Comparison of ENCODE assay signal across 1 cellular context in genomic region chr19:31962565-31962996, GRCh38.
A peak's percentile ranks its signal among the peaks of the same experiment; 100 is the strongest.
TF ChIP-seq lines count a peak whose summit lies in the region.

No MANE protein-coding gene starts in this region.

TF ChIP-seq in HepG2, 621 proteins besides CTCF, POLR2A, EP300 and RAD21 (continued from another document and continues in another):
- peak; percentile 61; the same call in 1 of the 2 replicates for TF ChIP-seq ZNF609 (CRISPR knock-in tag; IDR thresholded peaks at IDR 0.05; ENCODE audit: borderline replicate concordance)
- no peak for TF ChIP-seq ZBTB33 (CRISPR knock-in tag; IDR thresholded peaks at IDR 0.05)
- TF ChIP-seq HMG20A (CRISPR knock-in tag; IDR thresholded peaks at IDR 0.05; ENCODE audit: borderline replicate concordance): 0 out of 2 replicates have a peak, but pooled peaks have one; percentile 39
- TF ChIP-seq ZNF280B (CRISPR knock-in tag; IDR thresholded peaks at IDR 0.05; ENCODE audit: borderline replicate concordance): no peak
- TF ChIP-seq TRIM24 (CRISPR knock-in tag; IDR thresholded peaks at IDR 0.05): no peak
- TF ChIP-seq NR2F1 (CRISPR knock-in tag; IDR thresholded peaks at IDR 0.05): no peak
- TF ChIP-seq CREM (IDR thresholded peaks at IDR 0.05): peak; percentile 59
- TF ChIP-seq CREM (CRISPR knock-in tag; IDR thresholded peaks at IDR 0.05): no peak
- no peak for TF ChIP-seq MAZ (IDR thresholded peaks at IDR 0.05; ENCODE audit: borderline replicate concordance, low read depth, low read length)
- no peak for TF ChIP-seq MAZ (CRISPR knock-in tag; IDR thresholded peaks at IDR 0.05; ENCODE audit: low read depth)
- no peak for TF ChIP-seq ZBTB46 (CRISPR knock-in tag; IDR thresholded peaks at IDR 0.05; ENCODE audit: borderline replicate concordance)
- no peak for TF ChIP-seq HNF1A (IDR thresholded peaks at IDR 0.05; ENCODE audit: low read depth)
- peak; percentile 39; the same call in 1 of the 2 replicates for TF ChIP-seq HNF1A (CRISPR knock-in tag; IDR thresholded peaks at IDR 0.05; ENCODE audit: borderline replicate concordance)
- TF ChIP-seq KDM4B (CRISPR knock-in tag; IDR thresholded peaks at IDR 0.05): no peak
- TF ChIP-seq ISL2 (CRISPR knock-in tag; IDR thresholded peaks at IDR 0.05): 0 out of 2 replicates have a peak, but pooled peaks have one; percentile 32
- no peak for TF ChIP-seq ZNF619 (CRISPR knock-in tag; IDR thresholded peaks at IDR 0.05)
- TF ChIP-seq FOXP1 (IDR thresholded peaks at IDR 0.05): no peak
- TF ChIP-seq FOXP1 (CRISPR knock-in tag; IDR thresholded peaks at IDR 0.05): 0 out of 2 replicates have a peak, but pooled peaks have one; percentile 5
- TF ChIP-seq MBD4 (IDR thresholded peaks at IDR 0.05; ENCODE audit: borderline replicate concordance, low read length): no peak
- TF ChIP-seq POGZ (CRISPR knock-in tag; IDR thresholded peaks at IDR 0.05): 0 out of 2 replicates have a peak, but pooled peaks have one; percentile 20
- no peak for TF ChIP-seq ZNF282 (IDR thresholded peaks at IDR 0.05; ENCODE audit: partially characterized antibody)
- TF ChIP-seq REL (CRISPR knock-in tag; conservative IDR thresholded peaks at IDR 0.05): no peak
- TF ChIP-seq TEAD3 (CRISPR knock-in tag; optimal IDR thresholded peaks at IDR 0.05; ENCODE audit: borderline replicate concordance): peak; percentile 58
- TF ChIP-seq ARID3A (IDR thresholded peaks at IDR 0.05; ENCODE audit: low read depth, low read length): 0 out of 2 replicates have a peak, but pooled peaks have one; percentile 32
- 0 out of 2 replicates have a peak, but pooled peaks have one; percentile 28 for TF ChIP-seq KDM6A (CRISPR knock-in tag; IDR thresholded peaks at IDR 0.05; ENCODE audit: low read depth)
- TF ChIP-seq NKX3-1 (CRISPR knock-in tag; IDR thresholded peaks at IDR 0.05): no peak
- no peak for TF ChIP-seq U2AF2 (IDR thresholded peaks at IDR 0.05; ENCODE audit: low read depth, low read length)
- 0 out of 2 replicates have a peak, but pooled peaks have one; percentile 36 for TF ChIP-seq SNAPC4 (CRISPR knock-in tag; IDR thresholded peaks at IDR 0.05)
- TF ChIP-seq MTF1 (CRISPR knock-in tag; IDR thresholded peaks at IDR 0.05): no peak
- TF ChIP-seq HBP1 (CRISPR knock-in tag; IDR thresholded peaks at IDR 0.05; ENCODE audit: low read depth): no peak
- TF ChIP-seq FOXC1 (CRISPR knock-in tag; IDR thresholded peaks at IDR 0.05; ENCODE audit: borderline replicate concordance): no peak
- no peak for TF ChIP-seq ZFP37 (CRISPR knock-in tag; IDR thresholded peaks at IDR 0.05; ENCODE audit: borderline replicate concordance)
- TF ChIP-seq HDAC1 (CRISPR knock-in tag; IDR thresholded peaks at IDR 0.05): peak; percentile 41; the same call in 1 of the 2 replicates
- TF ChIP-seq ZFYVE20 (CRISPR knock-in tag; IDR thresholded peaks at IDR 0.05; ENCODE audit: borderline replicate concordance, low read depth): no peak
- TF ChIP-seq ZNF354B (CRISPR knock-in tag; IDR thresholded peaks at IDR 0.05): no peak
- no peak for TF ChIP-seq ZNF546 (CRISPR knock-in tag; conservative IDR thresholded peaks at IDR 0.05)
